8 cellular contexts compared by ENCODE assay signal in genomic region chr20:34268851-34269668, GRCh38. TPM values are rescaled to one million over a fixed set of nuclear protein-coding genes. Genes with fewer than 3 reads are reported as not detected.
DNase-seq lines count a peak whose midpoint lies in the region; ATAC-seq and TF ChIP-seq lines count a peak whose summit lies in the region.

No MANE protein-coding gene starts in this region.

- H3K4me1 ChIP-seq in mammary epithelial cell (ENCODE audit: insufficient read depth, low read length): peaks cover 3% of the 10 kb centered on the region

- POLR2A ChIA-PET in HEK293T (lab: Yijun Ruan, JAX): no interaction called here

- H3K9ac ChIP-seq in mammary epithelial cell (ENCODE audit: insufficient read depth, low read length): peak overlapping the region; percentile 4

- dilution Hi-C loops in mammary epithelial cell (cut with HindIII; ENCODE audit: low sequenced_read_pairs): no loop called here

- H4K20me1 ChIP-seq in mammary epithelial cell (ENCODE audit: insufficient read depth, low read length): no peaks in the 10 kb centered on the region

- H3K79me2 ChIP-seq in mammary epithelial cell (ENCODE audit: insufficient read depth, low read length): no peaks in the 10 kb centered on the region

- 24% methylated on average over 19 of the region's 59 CpGs for WGBS in mammary epithelial cell (ENCODE audit: low coverage, missing lambda C conversion rate)

- in situ Hi-C loops in mammary epithelial cell (cut with MboI; ENCODE audit: low sequenced_read_pairs in 2 of 2): no loop called here

- no peak overlapping the region for H3K27ac ChIP-seq in mammary epithelial cell (ENCODE audit: insufficient read depth, low read depth, low read length)

- DNase-seq in NCI-H69 (lab: John Stamatoyannopoulos, UW) (peak; percentile 48), mammary epithelial cell (no peak), kidney tubule cell (ENCODE audit: low spot score) (peak; percentile 33), HEK293T (ENCODE audit: extremely low spot score) (no peak)
- peak; percentile 32 for DNase-seq in stimulated activated CD8-positive, alpha-beta memory T cell treated with anti-CD3 and anti-CD28 coated beads, Interleukin-4, amount 100 ng/mL, for 48 hours
- no peak for DNase-seq in NK-92 treated with Interleukin-12 subunit alpha and Interleukin-12 subunit beta, amount 100 ng/mL, for 24 hours (lab: John Stamatoyannopoulos, UW)

- no peaks in the 10 kb centered on the region for H3K9me3 ChIP-seq in mammary epithelial cell (replicated peaks; ENCODE audit: insufficient read depth, low read length)

- H3K4me2 ChIP-seq in mammary epithelial cell (ENCODE audit: insufficient read depth, low read depth, low read length): peak overlapping the region; percentile 35

- ATAC-seq in GM21528 (IDR thresholded peaks at IDR 0.05; ENCODE audit: low FRiP score, unreplicated experiment): no peak
- ATAC-seq in GM18511 (IDR thresholded peaks at IDR 0.05; ENCODE audit: unreplicated experiment): no peak

- H2AFZ ChIP-seq in mammary epithelial cell (ENCODE audit: low read depth, low read length): peak overlapping the region; percentile 40

- no peaks in the 10 kb centered on the region for H3K27me3 ChIP-seq in mammary epithelial cell (ENCODE audit: insufficient read depth, low read length)

- CTCF ChIA-PET in mammary epithelial cell (lab: Charles Lee; ENCODE audit: low non-redundant PET): no interaction called here
- CTCF ChIA-PET in HEK293T (lab: Yijun Ruan, JAX): interaction anchor here (1.2 kb wide), 1 partner anchor 77 kb away, joined by 3 read pairs; no protein-coding TSS in a partner anchor

- H3K4me3 ChIP-seq in mammary epithelial cell (replicated peaks in 1 of 3; ENCODE audit: insufficient read depth in 1 of 3, low read depth in 2 of 3, low read length in 3 of 3): no peak overlapping the region

- TF ChIP-seq CTCF in mammary epithelial cell (conservative IDR thresholded peaks at IDR 0.05 in 1 of 2, IDR thresholded peaks at IDR 0.05 in 1 of 2; ENCODE audit: extremely low read depth in 1 of 2, insufficient read depth in 1 of 2, low read depth in 1 of 2, low read length in 2 of 2): no peak

- H3K36me3 ChIP-seq in mammary epithelial cell (ENCODE audit: insufficient read depth, low read length): peaks cover 2% of the 10 kb centered on the region

- BruUV-seq in mammary epithelial cell (replicated peaks; lab: Mats Ljungman, UMichigan): no TSS peak

- intact Hi-C loops in mammary epithelial cell (cut with micrococcal nuclease): no loop called here

TF ChIP-seq in HEK293T, 16 proteins besides CTCF, POLR2A, EP300 and RAD21:
- TF ChIP-seq TARDBP (IDR thresholded peaks at IDR 0.05): no peak

RNA-seq across cellular contexts. Expression of gene ASIP, which starts 27.8 kb away (rescaled TPM):
- total RNA-seq in mammary epithelial cell: not detected
- not detected for polyA plus RNA-seq in mammary epithelial cell
- not detected for polyA minus RNA-seq in mammary epithelial cell

RNA-seq across cellular contexts. Expression of gene AHCY, which starts 34.1 kb away (rescaled TPM):
- total RNA-seq in mammary epithelial cell: 100 to 1,000 TPM; 258 to 274 TPM
- polyA plus RNA-seq in mammary epithelial cell: 504 TPM
- polyA minus RNA-seq in mammary epithelial cell: 615 TPM

Comparison
In these comparisons a context has a peak if more than half of its experiments do, and no peak if none do; other contexts are left out.
1. DNase-seq: peak in NCI-H69 (single experiment), kidney tubule cell (single experiment) and stimulated activated CD8-positive, alpha-beta memory T cell treated with anti-CD3 and anti-CD28 coated beads, Interleukin-4, amount 100 ng/mL, for 48 hours (single experiment); none in mammary epithelial cell (single experiment), HEK293T (single experiment) and NK-92 treated with Interleukin-12 subunit alpha and Interleukin-12 subunit beta, amount 100 ng/mL, for 24 hours (single experiment).